In genomic region chr17:19958023-19958422, GRCh38 we compare ENCODE assay signal across 9 cellular contexts. TPM values are rescaled to one million over a fixed set of nuclear protein-coding genes. Genes with fewer than 3 reads are reported as not detected.
DNase-seq lines count a peak whose midpoint lies in the region; ATAC-seq, FAIRE-seq and TF ChIP-seq lines count a peak whose summit lies in the region.
"Had no signal": no experiment of that assay in that cellular context is flagged by ENCODE, and none has a peak within 500 bp of the region (broad histone marks: within the 10 kb centered on the region; RNA-seq: fewer than 3 reads in every experiment).

No MANE protein-coding gene starts in this region.

- ATAC-seq in GM18502 (IDR thresholded peaks at IDR 0.05; ENCODE audit: poor library complexity, unreplicated experiment), result no peak
- no peak for ATAC-seq in HG03354 (IDR thresholded peaks at IDR 0.05; ENCODE audit: poor library complexity, severe bottlenecking, unreplicated experiment)

- CTCF ChIA-PET in RWPE1 (lab: Yijun Ruan, JAX), result no interaction called here

- TF ChIP-seq CTCF in RWPE1 (conservative IDR thresholded peaks at IDR 0.05; ENCODE audit: low read depth) (no peak), fibroblast of lung (conservative IDR thresholded peaks at IDR 0.05 in 1 of 2, IDR thresholded peaks at IDR 0.05 in 1 of 2; ENCODE audit: low read depth in 1 of 2, low read length in 2 of 2) (no peak), parathyroid adenoma (IDR thresholded peaks at IDR 0.05) (no peak)

- H3K9ac ChIP-seq in fibroblast of lung (ENCODE audit: insufficient read depth, low read length) (no peak overlapping the region), parathyroid adenoma (no peak overlapping the region)

- peak; percentile 70 for DNase-seq in RWPE1 (ENCODE audit: low spot score)
- peak; percentile 80 to 98 for DNase-seq in fibroblast of lung (ENCODE audit: low read depth in 2 of 2)
- no peak for DNase-seq in amygdala (lab: John Stamatoyannopoulos, UW)
- DNase-seq in NCI-H1694 treated with DMSO at 0.1 percent for 48 hours (lab: John Stamatoyannopoulos, UW), result no peak

- peak; percentile 27 for FAIRE-seq in G401.6 (lab: Jason Lieb, UNC)
- FAIRE-seq: endometrium had no signal

- H3K4me2 ChIP-seq in fibroblast of lung (ENCODE audit: extremely low read depth, insufficient read depth, low read length) (peak overlapping the region; percentile 51), parathyroid adenoma (ENCODE audit: low read length) (peak overlapping the region; percentile 39)

- no peaks in the 10 kb centered on the region for H4K20me1 ChIP-seq in fibroblast of lung (ENCODE audit: control insufficient read depth, extremely low read depth, insufficient read depth, low read length)

- H3K4me3 ChIP-seq in fibroblast of lung (replicated peaks in 1 of 4; ENCODE audit: control extremely low read depth in 1 of 4, insufficient read depth in 1 of 4, low read depth in 3 of 4, low read length in 4 of 4) (no peak overlapping the region), parathyroid adenoma (ENCODE audit: low read depth, low read length) (no peak overlapping the region)

- no peak overlapping the region for H3K27ac ChIP-seq in RWPE1
- peak overlapping the region; percentile 69 for H3K27ac ChIP-seq in fibroblast of lung (ENCODE audit: insufficient read depth, low read length)
- peak overlapping the region; percentile 45 for H3K27ac ChIP-seq in parathyroid adenoma

- H3K4me1 ChIP-seq in fibroblast of lung (ENCODE audit: control insufficient read depth, extremely low read depth, insufficient read depth, low read length), result peaks cover 3% of the 10 kb centered on the region
- peaks cover 3% of the 10 kb centered on the region for H3K4me1 ChIP-seq in parathyroid adenoma

- no peaks in the 10 kb centered on the region for H3K9me3 ChIP-seq in fibroblast of lung (ENCODE audit: control insufficient read depth, insufficient read depth, low read depth, low read length)
- H3K9me3 ChIP-seq in parathyroid adenoma (ENCODE audit: control insufficient read depth, low read length), result no peaks in the 10 kb centered on the region

- peaks cover 4% of the 10 kb centered on the region for H3K36me3 ChIP-seq in fibroblast of lung (ENCODE audit: control insufficient read depth, insufficient read depth, low read length)
- H3K36me3 ChIP-seq in parathyroid adenoma (ENCODE audit: control insufficient read depth, insufficient read depth, low read length), result no peaks in the 10 kb centered on the region

- no peak overlapping the region for H2AFZ ChIP-seq in fibroblast of lung (ENCODE audit: low read length)
- no peak overlapping the region for H2AFZ ChIP-seq in parathyroid adenoma

- H3K27me3 ChIP-seq in fibroblast of lung (ENCODE audit: control insufficient read depth, insufficient read depth, low read length) (no peaks in the 10 kb centered on the region), parathyroid adenoma (ENCODE audit: control insufficient read depth, insufficient read depth, low read length) (no peaks in the 10 kb centered on the region)

- POLR2A ChIA-PET in RWPE1 (lab: Yijun Ruan, JAX; ENCODE audit: low non-redundant PET), result no interaction called here

- H3K79me2 ChIP-seq in fibroblast of lung (ENCODE audit: control insufficient read depth, insufficient read depth, low read length) (peaks cover 32% of the 10 kb centered on the region), parathyroid adenoma (peaks cover 18% of the 10 kb centered on the region)

RNA-seq across cellular contexts. Expression of gene AKAP10, which starts 19.6 kb away (rescaled TPM):
- total RNA-seq in fibroblast of lung, result 23.9 and 29.2 TPM in 2 replicates
- polyA plus RNA-seq in fibroblast of lung, result 16.9 and 19.0 TPM in 2 replicates
- 9.9 and 11.4 TPM in 2 replicates for polyA plus RNA-seq in fibroblast of lung (2012)
- polyA minus RNA-seq in fibroblast of lung (ENCODE audit: low replicate concordance), result 6.6 and 11.1 TPM in 2 replicates

RNA-seq across cellular contexts. Expression of gene SPECC1, which starts 51.1 kb away (rescaled TPM):
- total RNA-seq in fibroblast of lung, result 24.4 and 30.9 TPM in 2 replicates
- polyA plus RNA-seq in fibroblast of lung, result 13.4 TPM in 2 replicates
- 13.5 and 14.9 TPM in 2 replicates for polyA plus RNA-seq in fibroblast of lung (2012)
- 10.2 and 19.4 TPM in 2 replicates for polyA minus RNA-seq in fibroblast of lung (ENCODE audit: low replicate concordance)

Comparison
In these comparisons a context has a peak if more than half of its experiments do, and no peak if none do; other contexts are left out.
1. DNase-seq: peak in RWPE1 (single experiment) and fibroblast of lung (2 of 2); none in amygdala (0 of 56) and NCI-H1694 treated with DMSO at 0.1 percent for 48 hours (single experiment).